Comparison of ENCODE assay signal across 8 cellular contexts in genomic region chr9:127223810-127224177, GRCh38. TPM values are rescaled to one million over a fixed set of nuclear protein-coding genes. Genes with fewer than 3 reads are reported as not detected.
A peak's percentile ranks its signal among the peaks of the same experiment; 100 is the strongest.
DNase-seq lines count a peak whose midpoint lies in the region; ATAC-seq lines count a peak whose summit lies in the region.

No MANE protein-coding gene starts in this region.

- POLR2A ChIA-PET in activated CD4-positive, alpha-beta memory T cell treated with anti-CD3 and anti-CD28 coated beads, Interleukin-2, amount 10 ng/mL, durations not matched to agents 7 days and 5 days (lab: Charles Lee), result interaction anchor here (0.7 to 2.2 kb wide), 3 partner anchors 16 to 227 kb away, joined by 3 to 20 read pairs (median 4); partner anchors contain the start of genes LRSAM1, RPL12 and ZNF79

- H3K36me3 ChIP-seq in iPS-15b (ENCODE audit: control insufficient read depth, insufficient read depth, low read length), result no peaks in the 10 kb centered on the region

- H3K4me1 Mint-ChIP-seq in activated CD4-positive, alpha-beta memory T cell treated with anti-CD3 and anti-CD28 coated beads, Interleukin-2, amount 10 ng/mL, durations not matched to agents 7 days and 5 days, result peaks cover 31% of the 10 kb centered on the region
- peaks cover 49% of the 10 kb centered on the region for H3K4me1 Mint-ChIP-seq in stimulated activated memory B cell treated with anti-CD40 and anti-IgM and Interleukin-4, amounts not matched to agents 10 μg/mL and 1 μg/mL and 100 μg/mL, for 72 hours

- no peaks in the 10 kb centered on the region for H3K9me3 Mint-ChIP-seq in activated CD4-positive, alpha-beta memory T cell treated with anti-CD3 and anti-CD28 coated beads, Interleukin-2, amount 10 ng/mL, durations not matched to agents 7 days and 5 days
- H3K9me3 Mint-ChIP-seq in stimulated activated memory B cell treated with anti-CD40 and anti-IgM and Interleukin-4, amounts not matched to agents 10 μg/mL and 1 μg/mL and 100 μg/mL, for 72 hours, result no peaks in the 10 kb centered on the region

- H3K36me3 Mint-ChIP-seq in activated CD4-positive, alpha-beta memory T cell treated with anti-CD3 and anti-CD28 coated beads, Interleukin-2, amount 10 ng/mL, durations not matched to agents 7 days and 5 days (ENCODE audit: low read depth), result no peaks in the 10 kb centered on the region
- no peaks in the 10 kb centered on the region for H3K36me3 Mint-ChIP-seq in stimulated activated memory B cell treated with anti-CD40 and anti-IgM and Interleukin-4, amounts not matched to agents 10 μg/mL and 1 μg/mL and 100 μg/mL, for 72 hours

- peak; percentile 68 for DNase-seq in NCI-H82 (lab: John Stamatoyannopoulos, UW)
- no peak for DNase-seq in NCI-H82 treated with DMSO at 0.1 percent for 48 hours (lab: John Stamatoyannopoulos, UW; ENCODE audit: unreplicated experiment)
- DNase-seq in activated CD4-positive, alpha-beta memory T cell treated with anti-CD3 and anti-CD28 coated beads, Interleukin-2, amount 10 ng/mL, durations not matched to agents 7 days and 5 days, result no peak
- DNase-seq in HuH-7.5 (ENCODE audit: low spot score), result no peak
- no peak for DNase-seq in NCI-H1092 treated with DMSO at 0.1 percent for 48 hours (lab: John Stamatoyannopoulos, UW)
- DNase-seq in NCI-H2029 treated with DMSO at 0.1 percent for 48 hours (lab: John Stamatoyannopoulos, UW), result no peak

- no peak for ATAC-seq in stimulated activated memory B cell treated with anti-CD40 and anti-IgM and Interleukin-4, amounts not matched to agents 10 μg/mL and 1 μg/mL and 100 μg/mL, for 72 hours

- CTCF ChIA-PET in activated CD4-positive, alpha-beta memory T cell treated with anti-CD3 and anti-CD28 coated beads, Interleukin-2, amount 10 ng/mL, durations not matched to agents 7 days and 5 days (lab: Charles Lee), result interaction anchor here (0.9 to 2.6 kb wide), 4 partner anchors 9 to 699 kb away, joined by 3 to 22 read pairs (median 10); partner anchors contain the start of gene SLC2A8

- peaks cover 23% of the 10 kb centered on the region for H3K27me3 ChIP-seq in iPS-15b (ENCODE audit: control insufficient read depth, insufficient read depth, low read length)

- no peaks in the 10 kb centered on the region for H3K4me1 ChIP-seq in iPS-15b (ENCODE audit: control insufficient read depth, insufficient read depth, low read length)

- H3K4me3 ChIP-seq in iPS-15b (ENCODE audit: low read depth, low read length), result peak overlapping the region; percentile 79

- H3K9ac ChIP-seq in iPS-15b (ENCODE audit: low read depth, low read length), result no peak overlapping the region

- H3K27ac Mint-ChIP-seq in activated CD4-positive, alpha-beta memory T cell treated with anti-CD3 and anti-CD28 coated beads, Interleukin-2, amount 10 ng/mL, durations not matched to agents 7 days and 5 days, result no peak overlapping the region
- H3K27ac Mint-ChIP-seq in stimulated activated memory B cell treated with anti-CD40 and anti-IgM and Interleukin-4, amounts not matched to agents 10 μg/mL and 1 μg/mL and 100 μg/mL, for 72 hours, result peak overlapping the region; percentile 84

- H3K27me3 Mint-ChIP-seq in activated CD4-positive, alpha-beta memory T cell treated with anti-CD3 and anti-CD28 coated beads, Interleukin-2, amount 10 ng/mL, durations not matched to agents 7 days and 5 days, result peaks cover 42% of the 10 kb centered on the region
- no peaks in the 10 kb centered on the region for H3K27me3 Mint-ChIP-seq in stimulated activated memory B cell treated with anti-CD40 and anti-IgM and Interleukin-4, amounts not matched to agents 10 μg/mL and 1 μg/mL and 100 μg/mL, for 72 hours

- H3K4me3 Mint-ChIP-seq in activated CD4-positive, alpha-beta memory T cell treated with anti-CD3 and anti-CD28 coated beads, Interleukin-2, amount 10 ng/mL, durations not matched to agents 7 days and 5 days, result peak overlapping the region; percentile 81
- H3K4me3 Mint-ChIP-seq in stimulated activated memory B cell treated with anti-CD40 and anti-IgM and Interleukin-4, amounts not matched to agents 10 μg/mL and 1 μg/mL and 100 μg/mL, for 72 hours, result peak overlapping the region; percentile 85

- no peaks in the 10 kb centered on the region for H3K9me3 ChIP-seq in iPS-15b (ENCODE audit: control insufficient read depth, insufficient read depth, low read length)

RNA-seq across cellular contexts. Expression of gene GARNL3, which starts 40.8 kb away (rescaled TPM):
- total RNA-seq in activated CD4-positive, alpha-beta memory T cell treated with anti-CD3 and anti-CD28 coated beads, Interleukin-2, amount 10 ng/mL, durations not matched to agents 7 days and 5 days, result under 1 TPM; 0.86 to 0.95 TPM
